ENCODE assay signal across 28 cellular contexts in the genomic region with DNA sequence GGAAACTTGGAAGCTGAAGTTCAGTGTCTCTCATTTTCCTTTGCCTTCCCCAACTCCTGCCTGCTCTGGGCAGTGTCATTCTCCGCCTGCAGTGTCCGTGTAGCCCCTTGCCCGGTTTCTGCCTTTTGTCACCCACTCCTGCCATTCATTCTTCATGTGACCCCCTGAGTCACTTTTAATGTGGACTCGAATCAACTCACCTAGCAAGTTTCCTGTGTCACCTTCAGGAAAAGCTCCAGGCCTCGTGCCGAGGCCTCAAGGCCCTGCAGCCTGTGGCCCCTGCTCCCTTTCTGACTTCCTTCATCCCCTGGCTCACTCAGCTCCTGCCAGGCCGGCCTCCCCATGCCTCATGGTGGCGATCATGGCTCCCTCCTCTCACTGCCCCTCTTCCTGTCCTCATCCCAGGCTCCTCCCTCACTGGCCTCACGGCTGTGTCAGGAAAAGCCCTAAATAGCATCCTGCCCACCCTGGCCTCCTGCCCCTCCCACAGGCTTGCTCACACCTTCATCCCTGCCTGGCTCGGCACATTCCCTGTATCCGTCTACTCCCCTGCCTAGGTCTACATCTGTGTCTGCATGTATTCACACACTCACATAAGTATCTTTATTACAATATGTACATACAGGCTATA.
"Had no signal": no experiment of that assay in that cellular context is flagged by ENCODE, and none has a peak within 500 bp of the region (broad histone marks: within the 10 kb centered on the region; RNA-seq: fewer than 3 reads in every experiment).

No MANE protein-coding gene starts in this region.

- DNase-seq: activated CD4-positive, alpha-beta T cell treated with anti-CD3 and anti-CD28 coated beads for 36 hours; activated CD4-positive, alpha-beta T cell treated with anti-CD3 and anti-CD28 coated beads, Interleukin-2, amount 50 U/mL, for 4 hours; activated CD4-positive, CD25-positive, alpha-beta regulatory T cell; activated naive CD4-positive, alpha-beta T cell; activated T-cell treated with anti-CD3 and anti-CD28 coated beads for 4 hours; activated T-cell treated with anti-CD3 and anti-CD28 coated beads, Interleukin-2, amount 50 U/mL, for 72 hours; foreskin melanocyte; kidney glomerular epithelial cell; left ventricle myocardium superior; nephron progenitor cell; nucleus accumbens; pancreas; retina; stimulated activated CD4-positive, alpha-beta T cell treated with anti-CD3 and anti-CD28 coated beads, Interleukin-12 subunit alpha, Interleukin-12 subunit beta, amount 100 ng/mL, for 4 hours; stimulated activated CD4-positive, alpha-beta T cell treated with anti-CD3 and anti-CD28 coated beads, Interleukin-4, amount 100 ng/mL, for 1 hour; stimulated activated naive CD8-positive, alpha-beta T cell treated with anti-CD3 and anti-CD28 coated beads, Interleukin-15, amount 100 ng/mL, for 72 hours; T-helper 1 cell; thyroid gland; upper lobe of right lung had no signal

- H3K4me3 ChIP-seq: esophagus muscularis mucosa, pancreas, prostate gland, skin epidermis, thyroid gland, upper lobe of right lung had no signal

- ATAC-seq: activated CD4-positive, alpha-beta T cell treated with anti-CD3 and anti-CD28 coated beads for 36 hours; activated naive CD4-positive, alpha-beta T cell treated with anti-CD3 and anti-CD28 coated beads, Interleukin-2, amount 50 U/mL, for 72 hours; activated T-cell treated with anti-CD3 and anti-CD28 coated beads, Interleukin-2, amount 50 U/mL, for 72 hours; left ventricle myocardium superior; pancreas; sciatic nerve; stimulated activated naive CD8-positive, alpha-beta T cell treated with anti-CD3 and anti-CD28 coated beads, Interleukin-15, amount 100 ng/mL, for 72 hours; upper lobe of right lung had no signal

- H3K4me1 Mint-ChIP-seq: activated CD4-positive, alpha-beta T cell treated with anti-CD3 and anti-CD28 coated beads for 36 hours; central memory CD8-positive, alpha-beta T cell; stimulated activated naive CD8-positive, alpha-beta T cell treated with anti-CD3 and anti-CD28 coated beads, Interleukin-15, amount 100 ng/mL, for 72 hours had no signal

- H3K4me3 Mint-ChIP-seq: activated CD4-positive, alpha-beta T cell treated with anti-CD3 and anti-CD28 coated beads for 36 hours; activated T-cell treated with anti-CD3 and anti-CD28 coated beads, Interleukin-2, amount 50 U/mL, for 72 hours; central memory CD8-positive, alpha-beta T cell; dendritic cell treated with granulocyte-macrophage colony-stimulating factor and Interleukin-4, amounts not matched to agents 40 ng/mL and 50 ng/mL, for 4 days; nephron progenitor cell; stimulated activated naive CD8-positive, alpha-beta T cell treated with anti-CD3 and anti-CD28 coated beads, Interleukin-15, amount 100 ng/mL, for 72 hours; T-helper 2 cell treated with Interferon-gamma antibody and Interleukin-4, amounts not matched to agents 5 μg/mL and 100 μg/mL, for 36 hours had no signal

- H3K9me3 ChIP-seq: esophagus muscularis mucosa, pancreas, prostate gland, thyroid gland, upper lobe of right lung had no signal

- H3K27me3 Mint-ChIP-seq: activated CD4-positive, alpha-beta T cell treated with anti-CD3 and anti-CD28 coated beads for 36 hours; central memory CD8-positive, alpha-beta T cell; dendritic cell treated with granulocyte-macrophage colony-stimulating factor and Interleukin-4, amounts not matched to agents 40 ng/mL and 50 ng/mL, for 4 days had no signal

- H3K27me3 ChIP-seq: pancreas, thyroid gland, upper lobe of right lung had no signal

- H3K27ac ChIP-seq: esophagus muscularis mucosa, pancreas, prostate gland, skin epidermis, thyroid gland, upper lobe of right lung had no signal

- H3K36me3 ChIP-seq: esophagus muscularis mucosa, pancreas, prostate gland, thyroid gland, upper lobe of right lung had no signal

- FAIRE-seq: bronchial epithelial cell, pancreas had no signal

- H3K36me3 Mint-ChIP-seq: activated naive CD4-positive, alpha-beta T cell treated with anti-CD3 and anti-CD28 coated beads, Interleukin-2, amount 50 U/mL, for 72 hours had no signal

- H3K27ac Mint-ChIP-seq: activated CD4-positive, alpha-beta T cell treated with anti-CD3 and anti-CD28 coated beads for 36 hours; activated naive CD4-positive, alpha-beta T cell treated with anti-CD3 and anti-CD28 coated beads, Interleukin-2, amount 50 U/mL, for 72 hours; activated T-cell treated with anti-CD3 and anti-CD28 coated beads, Interleukin-2, amount 50 U/mL, for 72 hours; dendritic cell treated with granulocyte-macrophage colony-stimulating factor and Interleukin-4, amounts not matched to agents 40 ng/mL and 50 ng/mL, for 4 days; nephron progenitor cell; T-helper 2 cell treated with Interferon-gamma antibody and Interleukin-4, amounts not matched to agents 5 μg/mL and 100 μg/mL, for 36 hours had no signal

- H3K4me1 ChIP-seq: esophagus muscularis mucosa, pancreas, prostate gland, thyroid gland, upper lobe of right lung had no signal

- H3K9me3 Mint-ChIP-seq: activated T-cell treated with anti-CD3 and anti-CD28 coated beads, Interleukin-2, amount 50 U/mL, for 72 hours; nephron progenitor cell; stimulated activated naive CD8-positive, alpha-beta T cell treated with anti-CD3 and anti-CD28 coated beads, Interleukin-15, amount 100 ng/mL, for 72 hours; T-helper 2 cell treated with Interferon-gamma antibody and Interleukin-4, amounts not matched to agents 5 μg/mL and 100 μg/mL, for 36 hours had no signal
